8 cellular contexts compared by ENCODE assay signal in genomic region chr16:69123894-69124293, GRCh38. TPM values are rescaled to one million over a fixed set of nuclear protein-coding genes. Genes with fewer than 3 reads are reported as not detected.
A peak's percentile ranks its signal among the peaks of the same experiment; 100 is the strongest.
DNase-seq lines count a peak whose midpoint lies in the region; ATAC-seq, FAIRE-seq and TF ChIP-seq lines count a peak whose summit lies in the region.

No MANE protein-coding gene starts in this region.

- H3K36me3 Mint-ChIP-seq in mesothelial cell of epicardium, result peaks cover 21% of the 10 kb centered on the region

- H3K36me3 ChIP-seq in stomach, result peaks cover 18 to 43% (median 36%) of the 10 kb centered on the region in 4 donors

- TF ChIP-seq EP300 in stomach (IDR thresholded peaks at IDR 0.05), result no peak

- no peak for TF ChIP-seq POLR2A in stomach (IDR thresholded peaks at IDR 0.05)

- DNase-seq in GM13977 (ENCODE audit: low spot score), result peak; percentile 75
- DNase-seq in NCI-H345 treated with DMSO at 0.1 percent for 48 hours (lab: John Stamatoyannopoulos, UW; ENCODE audit: unreplicated experiment), result peak; percentile 10
- peak; percentile 37 for DNase-seq in activated CD4-positive, alpha-beta T cell treated with anti-CD3 and anti-CD28 coated beads for 1 hour
- DNase-seq in dorsolateral prefrontal cortex, result peak in 4 of 10 donors; percentile 27 to 71 (median 40)
- peak in 1 of 2 experiments; percentile 58 for DNase-seq in mesothelial cell of epicardium (ENCODE audit: low spot score in 2 of 2, unreplicated experiment in 2 of 2)
- peak; percentile 57 for DNase-seq in stomach

- H3K27me3 ChIP-seq in dorsolateral prefrontal cortex (no peaks in the 10 kb centered on the region), stomach (no peaks in the 10 kb centered on the region)

- H3K27me3 Mint-ChIP-seq in mesothelial cell of epicardium (ENCODE audit: low read depth), result no peaks in the 10 kb centered on the region

- no peaks in the 10 kb centered on the region for H3K9me3 Mint-ChIP-seq in mesothelial cell of epicardium

- WGBS in stomach, 5 donors, result 78 to 81% (median 80%) methylated on average over 3 of the region's 3 CpGs

- no peak overlapping the region for H3K4me3 Mint-ChIP-seq in mesothelial cell of epicardium

- TF ChIP-seq CTCF in GM13977 (IDR thresholded peaks at IDR 0.05; ENCODE audit: extremely low read depth, insufficient read depth, missing control alignments) (peak; percentile 65), dorsolateral prefrontal cortex (IDR thresholded peaks at IDR 0.05 in 54 of 56, conservative IDR thresholded peaks at IDR 0.05 in 2 of 56; ENCODE audit: low read depth in 1 of 56, partially characterized antibody in 56 of 56) (peak; percentile 67 to 88 (median 77)), mesothelial cell of epicardium (IDR thresholded peaks at IDR 0.05; ENCODE audit: unreplicated experiment) (peak; percentile 86), stomach (IDR thresholded peaks at IDR 0.05) (peak in 5 of 7 experiments; percentile 51 to 69 (median 65))

- H3K27ac ChIP-seq in dorsolateral prefrontal cortex, result no peak overlapping the region
- no peak overlapping the region for H3K27ac ChIP-seq in stomach

- H3K4me3 ChIP-seq in dorsolateral prefrontal cortex (no peak overlapping the region), stomach (no peak overlapping the region)

- intact Hi-C loops in dorsolateral prefrontal cortex (cut with DNase I), result loop anchor here (2.0 to 5.0 kb wide), 3 partner anchors 222 to 595 kb away; no protein-coding TSS in a partner anchor
- intact Hi-C loops in stomach (cut with DNase I; ENCODE audit: low total_unique reads), result loop anchor here (5.0 to 10.0 kb wide), 2 partner anchors 222 to 279 kb away; partner anchors contain the start of gene TANGO6

- no peak overlapping the region for H3K27ac Mint-ChIP-seq in mesothelial cell of epicardium

- FAIRE-seq in A204.1 (lab: Jason Lieb, UNC), result peak; percentile 86

- ATAC-seq in HG03159 (IDR thresholded peaks at IDR 0.05; ENCODE audit: unreplicated experiment), result no peak

- H3K4me1 Mint-ChIP-seq in mesothelial cell of epicardium, result peaks cover 8% of the 10 kb centered on the region

- peaks cover 0 to 37% (median 11%) of the 10 kb centered on the region in 4 donors for H3K4me1 ChIP-seq in stomach

- in situ Hi-C loops in GM13977 (cut with MboI; ENCODE audit: low pct_unique_long_range_greater_than_20kb, low sequenced_read_pairs, unreplicated experiment), result loop anchor here (10.0 to 25.0 kb wide), 2 partner anchors 229 to 412 kb away; no protein-coding TSS in a partner anchor

- no peaks in the 10 kb centered on the region for H3K9me3 ChIP-seq in stomach

RNA-seq across cellular contexts. Expression of gene CHTF8, which starts 8.5 kb away (rescaled TPM):
- total RNA-seq in dorsolateral prefrontal cortex (10 to 100 TPM; 40.8 to 90.1 (median 64.5) TPM), mesothelial cell of epicardium (91.9 to 96.7 TPM (median 95.2 TPM) in 3 replicates), stomach (10 to 100 TPM; 12.3 to 52.7 (median 33.0) TPM)
- polyA plus RNA-seq in stomach, result 10 to 100 TPM; 60.1 to 83.2 (median 64.8) TPM

RNA-seq across cellular contexts. Expression of gene UTP4, which starts 8.6 kb away (rescaled TPM):
- 10 to 100 TPM; 24.8 to 57.1 (median 40.2) TPM for total RNA-seq in dorsolateral prefrontal cortex
- total RNA-seq in mesothelial cell of epicardium, result 45.0 to 49.4 TPM (median 48.0 TPM) in 3 replicates
- total RNA-seq in stomach, result 10 to 100 TPM in 4 of 5 donors, 1 to 10 TPM in 1; 8.1 to 68.8 (median 32.0) TPM
- 10 to 100 TPM; 18.7 to 33.1 (median 23.1) TPM for polyA plus RNA-seq in stomach

RNA-seq across cellular contexts. Expression of gene HAS3, which starts 18.4 kb away (rescaled TPM):
- total RNA-seq in dorsolateral prefrontal cortex (1 to 10 TPM in 119 of 120 experiments, under 1 TPM in 1; 1.00 to 5.7 (median 2.7) TPM), mesothelial cell of epicardium (0.86 to 1.2 TPM (median 0.92 TPM) in 3 replicates), stomach (10 to 100 TPM in 1 of 5 donors, 1 to 10 TPM in 3, not detected in 1; 1.2 to 10.3 (median 6.3) TPM)
- 1 to 10 TPM; 1.1 to 5.8 (median 5.1) TPM for polyA plus RNA-seq in stomach
